In the genomic region with DNA sequence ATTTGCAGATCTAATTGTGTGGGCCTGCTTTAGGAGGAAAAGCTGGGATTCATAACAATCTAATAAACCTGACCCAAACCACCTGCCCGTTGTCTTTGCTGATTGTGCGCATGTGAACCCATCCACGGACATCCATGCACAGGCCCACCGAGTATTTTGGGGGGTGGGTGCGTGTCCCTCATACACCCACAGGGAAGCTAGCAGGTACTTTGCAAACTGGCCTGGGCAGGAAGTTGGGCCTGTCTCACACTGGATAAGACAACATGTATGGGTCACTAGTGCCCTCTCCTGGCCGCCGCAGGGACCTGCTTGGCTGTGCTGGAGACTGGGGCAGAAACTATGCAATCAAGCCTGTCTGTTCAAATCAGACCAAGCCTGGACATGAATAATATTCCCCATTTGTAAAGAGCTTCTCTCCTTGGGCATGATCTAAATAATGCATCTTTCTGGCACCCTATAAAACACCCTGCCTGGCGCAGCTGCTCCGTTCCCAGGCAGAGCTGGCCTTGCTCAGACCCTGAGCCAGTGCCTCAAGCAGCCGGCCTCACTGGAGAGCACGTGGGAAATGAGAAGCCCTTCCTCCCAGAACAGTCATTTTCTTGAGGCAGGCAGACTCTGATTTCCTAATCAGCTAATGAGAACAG, we compare ENCODE assay signal across 8 cellular contexts. TPM values are rescaled to one million over a fixed set of nuclear protein-coding genes. Genes with fewer than 3 reads are reported as not detected.
DNase-seq lines count a peak whose midpoint lies in the region; ATAC-seq, FAIRE-seq and TF ChIP-seq lines count a peak whose summit lies in the region.

No MANE protein-coding gene starts in this region.

- H3K4me1 ChIP-seq in A673 (ENCODE audit: insufficient read depth, low read length, poor library complexity, severe bottlenecking): peaks cover 13% of the 10 kb centered on the region

- peak; percentile 94 for TF ChIP-seq CTCF in A673 (conservative IDR thresholded peaks at IDR 0.05; ENCODE audit: low read depth, low read length)
- peak; percentile 91 for TF ChIP-seq CTCF in VCaP (conservative IDR thresholded peaks at IDR 0.05)

- peak; percentile 98 for FAIRE-seq in GM18507 (lab: Jason Lieb, UNC)

- intact Hi-C loops in A673 (cut with micrococcal nuclease; ENCODE audit: unreplicated experiment): loop anchor here (1.0 kb wide), 2 partner anchors 243 to 334 kb away; no protein-coding TSS in a partner anchor

- H3K27ac ChIP-seq in A673 (ENCODE audit: low read depth, low read length, poor library complexity, severe bottlenecking) (peak overlapping the region; percentile 45), VCaP (peak overlapping the region; percentile 47; the same call in 1 of the 2 replicates)

- BruUV-seq in A673 (replicated peaks; lab: Mats Ljungman, UMichigan): no TSS peak

- POLR2A ChIA-PET in A673 (lab: Charles Lee; ENCODE audit: low non-redundant PET): no interaction called here

- no peak overlapping the region for H3K4me3 ChIP-seq in A673 (ENCODE audit: low read depth, low read length, poor library complexity, severe bottlenecking)

- peak; percentile 71 for ATAC-seq in HG02970 (IDR thresholded peaks at IDR 0.05; ENCODE audit: low FRiP score, unreplicated experiment)

- in situ Hi-C loops in T47D (cut with HindIII; ENCODE audit: low pct_unique_long_range_greater_than_20kb, low sequenced_read_pairs): no loop called here

- H3K27me3 ChIP-seq in A673 (replicated peaks; ENCODE audit: insufficient read depth, low read depth, low read length, poor library complexity): no peaks in the 10 kb centered on the region

- CTCF ChIA-PET in A673 (lab: Charles Lee): interaction anchor here (0.6 to 1.9 kb wide), 7 partner anchors 33 to 432 kb away, joined by 3 to 22 read pairs (median 3); no protein-coding TSS in a partner anchor

- no peaks in the 10 kb centered on the region for H3K9me3 ChIP-seq in A673 (ENCODE audit: low read depth, low read length, poor library complexity, severe bottlenecking)

- H3K36me3 ChIP-seq in A673 (ENCODE audit: insufficient read depth, low read length, poor library complexity, severe bottlenecking): no peaks in the 10 kb centered on the region

- peak; percentile 88 for DNase-seq in A673 (ENCODE audit: low spot score)
- peak; percentile 84 for DNase-seq in GM18507 (ENCODE audit: extremely low spot score, insufficient read length, low read depth)
- peak; percentile 41 for DNase-seq in NCI-H2029 (lab: John Stamatoyannopoulos, UW)
- DNase-seq in T47D (ENCODE audit: low read depth in 1 of 2, low spot score in 1 of 2): peak; percentile 87 to 88
- peak; percentile 94 for DNase-seq in islet precursor cell
- DNase-seq in stimulated activated CD4-positive, alpha-beta T cell treated with anti-CD3 and anti-CD28 coated beads, Interleukin-12 subunit alpha, Interleukin-12 subunit beta, amount 100 ng/mL, for 48 hours (ENCODE audit: low read depth in 2 of 3, low spot score in 1 of 3): peak; percentile 79 to 85 (median 80)

RNA-seq across cellular contexts. Expression of a gene that starts 15.8 kb away (rescaled TPM):
- 8.9 and 13.9 TPM in 2 replicates for total RNA-seq in A673 (2021)

Comparison
In these comparisons a context has a peak if more than half of its experiments do, and no peak if none do; other contexts are left out.
1. DNase-seq: peak in every context shown above with its lines; median percentile 94 in islet precursor cell; 88 in A673; 88 in T47D; 84 in GM18507; 80 in stimulated activated CD4-positive, alpha-beta T cell treated with anti-CD3 and anti-CD28 coated beads, Interleukin-12 subunit alpha, Interleukin-12 subunit beta, amount 100 ng/mL, for 48 hours; 41 in NCI-H2029.